ENCODE assay signal across 21 cellular contexts in the genomic region with DNA sequence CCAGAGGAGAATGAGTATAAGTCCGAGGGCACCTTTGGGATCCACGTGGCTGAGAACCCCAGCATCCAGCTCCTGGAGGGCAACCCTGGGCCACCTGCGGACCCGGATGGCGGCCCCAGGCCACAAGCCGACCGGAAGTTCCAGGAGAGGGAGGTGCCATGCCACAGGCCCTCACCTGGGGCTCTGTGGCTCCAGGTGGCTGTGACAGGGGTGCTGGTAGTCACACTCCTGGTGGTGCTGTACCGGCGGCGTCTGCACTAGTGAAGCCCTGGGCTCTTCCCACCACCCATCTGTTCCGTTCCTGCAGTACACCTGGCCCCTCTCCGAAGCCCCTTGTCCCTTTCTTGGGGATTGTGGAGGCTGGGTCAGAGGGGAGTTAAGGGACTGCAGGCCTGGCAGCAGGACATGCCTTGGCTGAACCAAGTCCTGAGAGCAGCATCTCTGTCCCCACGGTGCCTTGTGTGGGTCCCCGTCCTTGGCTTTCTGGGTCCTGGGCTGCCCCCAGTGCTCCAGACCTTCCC.
"Had no signal": no experiment of that assay in that cellular context is flagged by ENCODE, and none has a peak within 500 bp of the region (broad histone marks: within the 10 kb centered on the region; RNA-seq: fewer than 3 reads in every experiment).

No MANE protein-coding gene starts in this region.

- ATAC-seq: PC-3, Right ventricle myocardium inferior, SK-N-SH treated with all-trans-retinoic acid at 6 μM for 48 hours had no signal

- H3K4me3 ChIP-seq: SJCRH30 had no signal

- H3K9ac ChIP-seq: KMS-11 had no signal

- H3K27me3 ChIP-seq: SJCRH30 had no signal

- H3K4me2 ChIP-seq: KMS-11 had no signal

- H3K27ac ChIP-seq: KMS-11, SJCRH30 had no signal

- DNase-seq: IMR-90, Kasumi-1, MM.1S, NCI-H1092 treated with DMSO at 0.1 percent for 48 hours, NCI-H1436, NCI-H187, NCI-H2029, NCI-H2081 treated with DMSO at 0.1 percent for 48 hours, NCI-H2171, NCI-H226, NCI-H446, NCI-H510A, NCI-H524 treated with DMSO at 0.1 percent for 48 hours, NCI-H69, NCI-H774, PC-3, SHP77 treated with DMSO at 0.1 percent for 48 hours, SJCRH30 had no signal
